1 cellular context compared by ENCODE assay signal in the genomic region with DNA sequence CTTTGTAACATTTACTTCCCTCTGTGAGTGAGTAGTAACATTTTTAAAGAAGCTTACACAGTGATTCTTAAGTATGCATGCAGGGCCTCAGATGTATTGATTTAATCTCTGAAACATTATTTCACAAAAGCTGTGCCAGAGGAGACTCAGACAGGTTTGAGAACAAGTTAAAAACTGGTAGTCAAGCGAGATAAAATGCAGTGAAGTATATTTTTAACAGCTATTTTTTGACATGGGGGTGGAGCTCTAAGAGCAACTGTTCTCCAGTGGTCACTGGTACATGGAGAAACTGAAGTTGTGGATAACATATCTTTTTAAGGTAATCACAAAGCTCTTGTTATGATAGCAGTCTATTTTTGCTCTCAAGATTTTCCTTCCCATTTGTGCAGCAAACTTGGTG.
TF ChIP-seq lines count a peak whose summit lies in the region.

No MANE protein-coding gene starts in this region.

TF ChIP-seq in WTC11, 78 proteins besides CTCF, POLR2A, EP300 and RAD21 (continued from another document):
- TF ChIP-seq, protein P1, sequence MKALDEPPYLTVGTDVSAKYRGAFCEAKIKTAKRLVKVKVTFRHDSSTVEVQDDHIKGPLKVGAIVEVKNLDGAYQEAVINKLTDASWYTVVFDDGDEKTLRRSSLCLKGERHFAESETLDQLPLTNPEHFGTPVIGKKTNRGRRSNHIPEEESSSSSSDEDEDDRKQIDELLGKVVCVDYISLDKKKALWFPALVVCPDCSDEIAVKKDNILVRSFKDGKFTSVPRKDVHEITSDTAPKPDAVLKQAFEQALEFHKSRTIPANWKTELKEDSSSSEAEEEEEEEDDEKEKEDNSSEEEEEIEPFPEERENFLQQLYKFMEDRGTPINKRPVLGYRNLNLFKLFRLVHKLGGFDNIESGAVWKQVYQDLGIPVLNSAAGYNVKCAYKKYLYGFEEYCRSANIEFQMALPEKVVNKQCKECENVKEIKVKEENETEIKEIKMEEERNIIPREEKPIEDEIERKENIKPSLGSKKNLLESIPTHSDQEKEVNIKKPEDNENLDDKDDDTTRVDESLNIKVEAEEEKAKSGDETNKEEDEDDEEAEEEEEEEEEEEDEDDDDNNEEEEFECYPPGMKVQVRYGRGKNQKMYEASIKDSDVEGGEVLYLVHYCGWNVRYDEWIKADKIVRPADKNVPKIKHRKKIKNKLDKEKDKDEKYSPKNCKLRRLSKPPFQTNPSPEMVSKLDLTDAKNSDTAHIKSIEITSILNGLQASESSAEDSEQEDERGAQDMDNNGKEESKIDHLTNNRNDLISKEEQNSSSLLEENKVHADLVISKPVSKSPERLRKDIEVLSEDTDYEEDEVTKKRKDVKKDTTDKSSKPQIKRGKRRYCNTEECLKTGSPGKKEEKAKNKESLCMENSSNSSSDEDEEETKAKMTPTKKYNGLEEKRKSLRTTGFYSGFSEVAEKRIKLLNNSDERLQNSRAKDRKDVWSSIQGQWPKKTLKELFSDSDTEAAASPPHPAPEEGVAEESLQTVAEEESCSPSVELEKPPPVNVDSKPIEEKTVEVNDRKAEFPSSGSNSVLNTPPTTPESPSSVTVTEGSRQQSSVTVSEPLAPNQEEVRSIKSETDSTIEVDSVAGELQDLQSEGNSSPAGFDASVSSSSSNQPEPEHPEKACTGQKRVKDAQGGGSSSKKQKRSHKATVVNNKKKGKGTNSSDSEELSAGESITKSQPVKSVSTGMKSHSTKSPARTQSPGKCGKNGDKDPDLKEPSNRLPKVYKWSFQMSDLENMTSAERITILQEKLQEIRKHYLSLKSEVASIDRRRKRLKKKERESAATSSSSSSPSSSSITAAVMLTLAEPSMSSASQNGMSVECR (CRISPR knock-in tag; IDR thresholded peaks at IDR 0.05; ENCODE audit: borderline replicate concordance), result no peak
- TF ChIP-seq CBFB (CRISPR knock-in tag; IDR thresholded peaks at IDR 0.05; ENCODE audit: low read depth), result no peak
- TF ChIP-seq, protein P2, sequence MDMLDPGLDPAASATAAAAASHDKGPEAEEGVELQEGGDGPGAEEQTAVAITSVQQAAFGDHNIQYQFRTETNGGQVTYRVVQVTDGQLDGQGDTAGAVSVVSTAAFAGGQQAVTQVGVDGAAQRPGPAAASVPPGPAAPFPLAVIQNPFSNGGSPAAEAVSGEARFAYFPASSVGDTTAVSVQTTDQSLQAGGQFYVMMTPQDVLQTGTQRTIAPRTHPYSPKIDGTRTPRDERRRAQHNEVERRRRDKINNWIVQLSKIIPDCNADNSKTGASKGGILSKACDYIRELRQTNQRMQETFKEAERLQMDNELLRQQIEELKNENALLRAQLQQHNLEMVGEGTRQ (CRISPR knock-in tag; IDR thresholded peaks at IDR 0.05), result no peak
- TF ChIP-seq, protein P3, sequence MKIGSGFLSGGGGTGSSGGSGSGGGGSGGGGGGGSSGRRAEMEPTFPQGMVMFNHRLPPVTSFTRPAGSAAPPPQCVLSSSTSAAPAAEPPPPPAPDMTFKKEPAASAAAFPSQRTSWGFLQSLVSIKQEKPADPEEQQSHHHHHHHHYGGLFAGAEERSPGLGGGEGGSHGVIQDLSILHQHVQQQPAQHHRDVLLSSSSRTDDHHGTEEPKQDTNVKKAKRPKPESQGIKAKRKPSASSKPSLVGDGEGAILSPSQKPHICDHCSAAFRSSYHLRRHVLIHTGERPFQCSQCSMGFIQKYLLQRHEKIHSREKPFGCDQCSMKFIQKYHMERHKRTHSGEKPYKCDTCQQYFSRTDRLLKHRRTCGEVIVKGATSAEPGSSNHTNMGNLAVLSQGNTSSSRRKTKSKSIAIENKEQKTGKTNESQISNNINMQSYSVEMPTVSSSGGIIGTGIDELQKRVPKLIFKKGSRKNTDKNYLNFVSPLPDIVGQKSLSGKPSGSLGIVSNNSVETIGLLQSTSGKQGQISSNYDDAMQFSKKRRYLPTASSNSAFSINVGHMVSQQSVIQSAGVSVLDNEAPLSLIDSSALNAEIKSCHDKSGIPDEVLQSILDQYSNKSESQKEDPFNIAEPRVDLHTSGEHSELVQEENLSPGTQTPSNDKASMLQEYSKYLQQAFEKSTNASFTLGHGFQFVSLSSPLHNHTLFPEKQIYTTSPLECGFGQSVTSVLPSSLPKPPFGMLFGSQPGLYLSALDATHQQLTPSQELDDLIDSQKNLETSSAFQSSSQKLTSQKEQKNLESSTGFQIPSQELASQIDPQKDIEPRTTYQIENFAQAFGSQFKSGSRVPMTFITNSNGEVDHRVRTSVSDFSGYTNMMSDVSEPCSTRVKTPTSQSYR (CRISPR knock-in tag; IDR thresholded peaks at IDR 0.05), result no peak
- no peak for TF ChIP-seq JUN (CRISPR knock-in tag; IDR thresholded peaks at IDR 0.05)
- TF ChIP-seq, protein P4, sequence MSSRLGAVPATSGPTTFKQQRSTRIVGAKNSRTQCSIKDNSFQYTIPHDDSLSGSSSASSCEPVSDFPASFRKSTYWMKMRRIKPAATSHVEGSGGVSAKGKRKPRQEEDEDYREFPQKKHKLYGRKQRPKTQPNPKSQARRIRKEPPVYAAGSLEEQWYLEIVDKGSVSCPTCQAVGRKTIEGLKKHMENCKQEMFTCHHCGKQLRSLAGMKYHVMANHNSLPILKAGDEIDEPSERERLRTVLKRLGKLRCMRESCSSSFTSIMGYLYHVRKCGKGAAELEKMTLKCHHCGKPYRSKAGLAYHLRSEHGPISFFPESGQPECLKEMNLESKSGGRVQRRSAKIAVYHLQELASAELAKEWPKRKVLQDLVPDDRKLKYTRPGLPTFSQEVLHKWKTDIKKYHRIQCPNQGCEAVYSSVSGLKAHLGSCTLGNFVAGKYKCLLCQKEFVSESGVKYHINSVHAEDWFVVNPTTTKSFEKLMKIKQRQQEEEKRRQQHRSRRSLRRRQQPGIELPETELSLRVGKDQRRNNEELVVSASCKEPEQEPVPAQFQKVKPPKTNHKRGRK (CRISPR knock-in tag; IDR thresholded peaks at IDR 0.05; ENCODE audit: borderline replicate concordance), result no peak
